ENCODE assay signal across 17 cellular contexts in the genomic region with DNA sequence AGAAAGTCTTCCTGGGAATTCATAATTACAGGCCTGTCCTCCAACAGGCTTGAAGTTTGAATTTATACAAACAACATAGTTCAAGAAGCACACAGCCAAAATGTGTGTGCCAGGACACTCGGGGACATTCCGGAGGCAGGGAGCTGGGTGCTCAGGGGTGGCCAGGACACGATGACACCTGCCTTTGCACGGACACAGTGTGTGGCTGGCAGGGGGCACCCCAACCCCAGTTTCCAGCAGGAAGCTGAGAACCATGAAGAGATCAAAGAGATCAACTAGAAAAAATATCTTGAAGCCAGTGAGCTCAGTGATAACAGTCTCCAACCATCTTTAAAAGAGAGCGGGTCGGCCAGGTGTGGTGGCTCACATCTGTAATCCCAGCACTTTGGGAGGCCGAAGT. TPM values are rescaled to one million over a fixed set of nuclear protein-coding genes. Genes with fewer than 3 reads are reported as not detected.
A peak's percentile ranks its signal among the peaks of the same experiment; 100 is the strongest.
DNase-seq lines count a peak whose midpoint lies in the region; ATAC-seq and TF ChIP-seq lines count a peak whose summit lies in the region.
"Had no signal": no experiment of that assay in that cellular context is flagged by ENCODE, and none has a peak within 500 bp of the region (broad histone marks: within the 10 kb centered on the region; RNA-seq: fewer than 3 reads in every experiment).

No MANE protein-coding gene starts in this region.

- H3K9me3 ChIP-seq in right cardiac atrium (ENCODE audit: control insufficient read depth, low read length) (no peaks in the 10 kb centered on the region), heart right ventricle (no peaks in the 10 kb centered on the region), WERI-Rb-1 (ENCODE audit: severe bottlenecking) (no peaks in the 10 kb centered on the region), tibial nerve (no peaks in the 10 kb centered on the region), A673 (ENCODE audit: low read depth, low read length, poor library complexity, severe bottlenecking) (no peaks in the 10 kb centered on the region)

- WGBS in right cardiac atrium, result 80% methylated on average over 7 of the region's 7 CpGs
- 81 to 82% methylated on average over 7 of the region's 7 CpGs for WGBS in heart right ventricle, 2 donors
- 75 to 78% methylated on average over 7 of the region's 7 CpGs for WGBS in tibial nerve, 2 donors

- no peaks in the 10 kb centered on the region for H3K27me3 Mint-ChIP-seq in mesothelial cell of epicardium (ENCODE audit: low read depth)
- no peaks in the 10 kb centered on the region for H3K27me3 Mint-ChIP-seq in natural killer cell treated with Interleukin-12 subunit alpha and Interleukin-12 subunit beta and Interleukin-15 and Interleukin-18, amount 100 ng/mL, for 72 hours
- H3K27me3 Mint-ChIP-seq: activated CD4-positive, alpha-beta memory T cell treated with anti-CD3 and anti-CD28 coated beads, Interleukin-2, amount 10 ng/mL, durations not matched to agents 7 days and 5 days; IgD-negative memory B cell; memory B cell had no signal

- H3K4me3 ChIP-seq in right cardiac atrium (ENCODE audit: low read length) (no peak overlapping the region), heart right ventricle (no peak overlapping the region), WERI-Rb-1 (ENCODE audit: low read depth, low read length) (no peak overlapping the region), tibial nerve (no peak overlapping the region), A673 (ENCODE audit: low read depth, low read length, poor library complexity, severe bottlenecking) (no peak overlapping the region)

- intact Hi-C loops in right cardiac atrium (cut with DNase I), result loop anchor here in 2 of 4 donors (5.0 to 10.0 kb wide), 2 partner anchors 65 to 172 kb away; no protein-coding TSS in a partner anchor
- intact Hi-C loops in heart right ventricle (cut with DNase I), result loop anchor here in 2 of 10 donors (5.0 kb wide), 1 partner anchor 167 kb away; no protein-coding TSS in a partner anchor
- intact Hi-C loops in head of caudate nucleus (cut with DNase I), result no loop called here
- intact Hi-C loops in A673 (cut with micrococcal nuclease; ENCODE audit: unreplicated experiment), result no loop called here

- ATAC-seq in right cardiac atrium (no peak), heart right ventricle (no peak)
- ATAC-seq in natural killer cell treated with Interleukin-12 subunit alpha and Interleukin-12 subunit beta and Interleukin-15 and Interleukin-18, amount 100 ng/mL, for 72 hours, result no peak
- ATAC-seq: activated T-cell treated with anti-CD3 and anti-CD28 coated beads, Interleukin-2, amount 50 U/mL, for 4 hours had no signal

- H3K4me3 Mint-ChIP-seq in mesothelial cell of epicardium, result no peak overlapping the region
- no peak overlapping the region for H3K4me3 Mint-ChIP-seq in natural killer cell treated with Interleukin-12 subunit alpha and Interleukin-12 subunit beta and Interleukin-15 and Interleukin-18, amount 100 ng/mL, for 72 hours
- H3K4me3 Mint-ChIP-seq: activated CD4-positive, alpha-beta memory T cell treated with anti-CD3 and anti-CD28 coated beads, Interleukin-2, amount 10 ng/mL, durations not matched to agents 7 days and 5 days; activated T-cell treated with anti-CD3 and anti-CD28 coated beads, Interleukin-2, amount 50 U/mL, for 4 hours; IgD-negative memory B cell; memory B cell had no signal

- H3K27ac Mint-ChIP-seq in mesothelial cell of epicardium, result no peak overlapping the region
- no peak overlapping the region for H3K27ac Mint-ChIP-seq in natural killer cell treated with Interleukin-12 subunit alpha and Interleukin-12 subunit beta and Interleukin-15 and Interleukin-18, amount 100 ng/mL, for 72 hours
- H3K27ac Mint-ChIP-seq: activated CD4-positive, alpha-beta memory T cell treated with anti-CD3 and anti-CD28 coated beads, Interleukin-2, amount 10 ng/mL, durations not matched to agents 7 days and 5 days; memory B cell had no signal

- BruUV-seq in A673 (replicated peaks; lab: Mats Ljungman, UMichigan), result no TSS peak

- peaks cover 3% of the 10 kb centered on the region for H3K4me1 ChIP-seq in right cardiac atrium (ENCODE audit: control insufficient read depth, insufficient read depth, low read length)
- peaks cover 0 to 6% (median 0%) of the 10 kb centered on the region in 9 donors for H3K4me1 ChIP-seq in heart right ventricle
- H3K4me1 ChIP-seq in tibial nerve, result peaks cover 0 to 11% (median 0%) of the 10 kb centered on the region in 4 donors
- no peaks in the 10 kb centered on the region for H3K4me1 ChIP-seq in A673 (ENCODE audit: insufficient read depth, low read length, poor library complexity, severe bottlenecking)

- no peak for TF ChIP-seq POLR2A in tibial nerve (IDR thresholded peaks at IDR 0.05)

- POLR2A ChIA-PET in A673 (lab: Charles Lee; ENCODE audit: low non-redundant PET), result no interaction called here

- H3K4me1 Mint-ChIP-seq in mesothelial cell of epicardium, result no peaks in the 10 kb centered on the region
- H3K4me1 Mint-ChIP-seq in natural killer cell treated with Interleukin-12 subunit alpha and Interleukin-12 subunit beta and Interleukin-15 and Interleukin-18, amount 100 ng/mL, for 72 hours (ENCODE audit: low read depth in 2 of 2), result peaks cover 5 to 10% of the 10 kb centered on the region in 2 donors

- TF ChIP-seq EP300 in tibial nerve (IDR thresholded peaks at IDR 0.05), result no peak

- H3K9me3 Mint-ChIP-seq in mesothelial cell of epicardium, result no peaks in the 10 kb centered on the region
- H3K9me3 Mint-ChIP-seq in natural killer cell treated with Interleukin-12 subunit alpha and Interleukin-12 subunit beta and Interleukin-15 and Interleukin-18, amount 100 ng/mL, for 72 hours, result no peaks in the 10 kb centered on the region
- H3K9me3 Mint-ChIP-seq: activated CD4-positive, alpha-beta memory T cell treated with anti-CD3 and anti-CD28 coated beads, Interleukin-2, amount 10 ng/mL, durations not matched to agents 7 days and 5 days; activated T-cell treated with anti-CD3 and anti-CD28 coated beads, Interleukin-2, amount 50 U/mL, for 4 hours; IgD-negative memory B cell; memory B cell had no signal

- peaks cover 9% of the 10 kb centered on the region for H3K36me3 Mint-ChIP-seq in mesothelial cell of epicardium
- no peaks in the 10 kb centered on the region for H3K36me3 Mint-ChIP-seq in natural killer cell treated with Interleukin-12 subunit alpha and Interleukin-12 subunit beta and Interleukin-15 and Interleukin-18, amount 100 ng/mL, for 72 hours
- H3K36me3 Mint-ChIP-seq: IgD-negative memory B cell had no signal

- H3K27me3 ChIP-seq in right cardiac atrium (ENCODE audit: control insufficient read depth, insufficient read depth) (no peaks in the 10 kb centered on the region), heart right ventricle (no peaks in the 10 kb centered on the region), WERI-Rb-1 (ENCODE audit: insufficient read depth, low read depth, severe bottlenecking) (no peaks in the 10 kb centered on the region), tibial nerve (no peaks in the 10 kb centered on the region), A673 (replicated peaks; ENCODE audit: insufficient read depth, low read depth, low read length, poor library complexity) (no peaks in the 10 kb centered on the region)

- CTCF ChIA-PET in A673 (lab: Charles Lee), result no interaction called here

- peaks cover 0 to 79% (median 23%) of the 10 kb centered on the region in 9 donors for H3K36me3 ChIP-seq in heart right ventricle
- H3K36me3 ChIP-seq in WERI-Rb-1, result peaks cover 38% of the 10 kb centered on the region
- peaks cover 4 to 70% (median 9%) of the 10 kb centered on the region in 3 donors for H3K36me3 ChIP-seq in tibial nerve
- peaks cover 26% of the 10 kb centered on the region for H3K36me3 ChIP-seq in A673 (ENCODE audit: insufficient read depth, low read length, poor library complexity, severe bottlenecking)

- DNase-seq in right cardiac atrium, result peak in 2 of 3 donors; percentile 28 to 50
- no peak for DNase-seq in heart right ventricle
- DNase-seq in WERI-Rb-1, result peak; percentile 54
- peak in 30 of 42 donors; percentile 23 to 79 (median 57) for DNase-seq in head of caudate nucleus
- DNase-seq in tibial nerve (ENCODE audit: low spot score in 2 of 2), result no peak
- no peak for DNase-seq in A673 (ENCODE audit: low spot score)
- no peak for DNase-seq in mesothelial cell of epicardium (ENCODE audit: low spot score in 2 of 2, unreplicated experiment in 2 of 2)
- no peak for DNase-seq in natural killer cell treated with Interleukin-12 subunit alpha and Interleukin-12 subunit beta and Interleukin-15 and Interleukin-18, amount 100 ng/mL, for 72 hours (ENCODE audit: low spot score)
- DNase-seq: ACHN; activated CD4-positive, alpha-beta memory T cell treated with anti-CD3 and anti-CD28 coated beads, Interleukin-2, amount 10 ng/mL, durations not matched to agents 7 days and 5 days; activated T-cell treated with anti-CD3 and anti-CD28 coated beads, Interleukin-2, amount 50 U/mL, for 4 hours; NCI-H1694 treated with DMSO at 0.1 percent for 48 hours; NCI-H446 treated with DMSO at 0.1 percent for 48 hours; Right ventricle myocardium superior; trophoblast cell had no signal

- no peak for TF ChIP-seq CTCF in heart right ventricle (IDR thresholded peaks at IDR 0.05)
- TF ChIP-seq CTCF in WERI-Rb-1 (IDR thresholded peaks at IDR 0.05; ENCODE audit: low read depth, low read length), result peak; percentile 47
- TF ChIP-seq CTCF in tibial nerve (IDR thresholded peaks at IDR 0.05), result peak in 3 of 5 experiments; percentile 11 to 34 (median 20)
- no peak for TF ChIP-seq CTCF in A673 (conservative IDR thresholded peaks at IDR 0.05; ENCODE audit: low read depth, low read length)
- no peak for TF ChIP-seq CTCF in mesothelial cell of epicardium (IDR thresholded peaks at IDR 0.05; ENCODE audit: unreplicated experiment)

- H3K27ac ChIP-seq in right cardiac atrium (ENCODE audit: low read length), result no peak overlapping the region
- no peak overlapping the region for H3K27ac ChIP-seq in heart right ventricle
- no peak overlapping the region for H3K27ac ChIP-seq in WERI-Rb-1
- no peak overlapping the region for H3K27ac ChIP-seq in tibial nerve
- H3K27ac ChIP-seq in A673 (ENCODE audit: low read depth, low read length, poor library complexity, severe bottlenecking), result no peak overlapping the region

RNA-seq across cellular contexts. Expression of gene TRAPPC10, which starts 32.5 kb away (rescaled TPM):
- 10 to 100 TPM; 18.0 to 23.3 (median 19.1) TPM for total RNA-seq in right cardiac atrium
- 7.6 TPM for polyA plus RNA-seq in right cardiac atrium
- total RNA-seq in heart right ventricle, result 10 to 100 TPM; 18.7 to 26.2 (median 20.3) TPM
- 1 to 10 TPM; 4.7 to 6.0 TPM for polyA plus RNA-seq in heart right ventricle
- 10 to 100 TPM; 27.7 to 53.8 (median 38.4) TPM for total RNA-seq in tibial nerve
- total RNA-seq in A673 (2021), result 46.6 and 51.4 TPM in 2 replicates
- total RNA-seq in mesothelial cell of epicardium, result 28.4 to 34.5 TPM (median 32.1 TPM) in 3 replicates
- total RNA-seq in natural killer cell treated with Interleukin-12 subunit alpha and Interleukin-12 subunit beta and Interleukin-15 and Interleukin-18, amount 100 ng/mL, for 72 hours, result 100 to 1,000 TPM in 1 of 2 donors, 10 to 100 TPM in 1; 90.3 to 148 TPM

Comparison
In these comparisons a context has a peak if more than half of its experiments do, and no peak if none do; other contexts are left out.
1. DNase-seq: peak in right cardiac atrium (2 of 3), WERI-Rb-1 (single experiment) and head of caudate nucleus (30 of 42); none in heart right ventricle (0 of 2), tibial nerve (0 of 2), A673 (single experiment), mesothelial cell of epicardium (0 of 2) and natural killer cell treated with Interleukin-12 subunit alpha and Interleukin-12 subunit beta and Interleukin-15 and Interleukin-18, amount 100 ng/mL, for 72 hours (single experiment).
2. CTCF ChIP-seq: peak in WERI-Rb-1 (single experiment) and tibial nerve (3 of 5); none in heart right ventricle (0 of 9), A673 (single experiment) and mesothelial cell of epicardium (single experiment).